30 cellular contexts compared by ENCODE assay signal in genomic region chr6:144546807-144547206, GRCh38.
"Had no signal": no experiment of that assay in that cellular context is flagged by ENCODE, and none has a peak within 500 bp of the region (broad histone marks: within the 10 kb centered on the region; RNA-seq: fewer than 3 reads in every experiment).

No MANE protein-coding gene starts in this region.

- H3K4me1 ChIP-seq: esophagus squamous epithelium, heart right ventricle, psoas muscle, sigmoid colon, stomach, thyroid gland had no signal

- H3K9me3 Mint-ChIP-seq: nephron progenitor cell had no signal

- H3K4me3 ChIP-seq: coronary artery, esophagus squamous epithelium, heart right ventricle, lung, mucosa of descending colon, ovary, psoas muscle, sigmoid colon, stomach, thyroid gland had no signal

- H3K27ac ChIP-seq: coronary artery, esophagus squamous epithelium, heart right ventricle, ovary, psoas muscle, sigmoid colon, stomach, thyroid gland had no signal

- H3K27ac Mint-ChIP-seq: mesothelial cell of epicardium; naive B cell; nephron progenitor cell; stimulated activated effector memory CD8-positive, alpha-beta T cell treated with anti-CD3 and anti-CD28 coated beads, Interleukin-12 subunit alpha, Interleukin-12 subunit beta, amount 100 ng/mL, for 72 hours had no signal

- H3K9me3 ChIP-seq: esophagus squamous epithelium, heart right ventricle, mucosa of descending colon, ovary, psoas muscle, sigmoid colon, stomach, thyroid gland had no signal

- DNase-seq: dermis blood vessel endothelial cell; effector memory CD4-positive, alpha-beta T cell; erythroblast; esophagus squamous epithelium; foreskin melanocyte; glutamatergic neuron; heart right ventricle; hippocampal formation; islet precursor cell; kidney glomerular epithelial cell; mucosa of descending colon; naive B cell; nephron progenitor cell; occipital lobe; ovary; posterior cingulate gyrus; psoas muscle; right cardiac atrium; sigmoid colon; stimulated activated CD4-positive, alpha-beta T cell treated with anti-CD3 and anti-CD28 coated beads, Interleukin-2, amount 100 ng/mL, for 24 hours; stimulated activated CD4-positive, alpha-beta T cell treated with anti-CD3 and anti-CD28 coated beads, Interleukin-4, amount 100 ng/mL, for 24 hours; stimulated activated naive CD4-positive, alpha-beta T cell treated with Interleukin-2 at 50 U/mL for 16 hours; stomach; thyroid gland; trophoblast cell had no signal

- H3K36me3 ChIP-seq: ovary had no signal

- H3K27me3 Mint-ChIP-seq: memory B cell, naive B cell had no signal

- H3K27me3 ChIP-seq: esophagus squamous epithelium, heart right ventricle, ovary, sigmoid colon, stomach, thyroid gland had no signal

- H3K4me1 Mint-ChIP-seq: memory B cell, naive B cell had no signal

- H3K4me3 Mint-ChIP-seq: memory B cell; mesothelial cell of epicardium; naive B cell; nephron progenitor cell; stimulated activated effector memory CD8-positive, alpha-beta T cell treated with anti-CD3 and anti-CD28 coated beads, Interleukin-12 subunit alpha, Interleukin-12 subunit beta, amount 100 ng/mL, for 72 hours had no signal

- ATAC-seq: heart right ventricle; mucosa of descending colon; psoas muscle; right cardiac atrium; stimulated activated effector memory CD8-positive, alpha-beta T cell treated with anti-CD3 and anti-CD28 coated beads, Interleukin-12 subunit alpha, Interleukin-12 subunit beta, amount 100 ng/mL, for 72 hours had no signal
